ENCODE assay signal across 26 cellular contexts in the genomic region with DNA sequence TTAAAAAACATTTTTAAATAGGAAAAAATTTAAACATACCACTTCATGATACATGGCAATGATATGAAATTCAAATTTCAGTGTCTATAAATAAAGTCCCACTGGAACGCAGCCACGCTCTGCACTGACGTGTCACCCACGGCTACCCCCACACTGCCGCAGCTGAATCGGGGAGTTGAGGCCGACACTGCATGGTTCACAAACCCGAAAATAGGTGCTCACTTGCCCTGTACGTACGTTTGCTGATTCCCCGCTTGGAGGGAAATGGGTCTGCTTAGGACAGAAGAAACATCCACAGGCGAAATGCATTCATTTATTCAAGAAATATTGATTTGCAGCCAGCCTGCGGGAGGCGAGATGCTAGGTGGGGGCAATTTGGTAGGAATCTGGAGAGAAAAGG.
"Had no signal": no experiment of that assay in that cellular context is flagged by ENCODE, and none has a peak within 500 bp of the region (broad histone marks: within the 10 kb centered on the region; RNA-seq: fewer than 3 reads in every experiment).

No MANE protein-coding gene starts in this region.

- H3K4me1 Mint-ChIP-seq: brain had no signal

- H3K4me1 ChIP-seq: colonic mucosa, gastrocnemius medialis, heart right ventricle, parathyroid adenoma, suprapubic skin, transverse colon, vagina had no signal

- H3K4me3 Mint-ChIP-seq: activated B cell treated with CpG ODN at 0.5 μM for 24 hours; activated CD8-positive, alpha-beta T cell treated with anti-CD3 and anti-CD28 coated beads for 36 hours; activated naive CD8-positive, alpha-beta T cell treated with anti-CD3 and anti-CD28 coated beads, Interleukin-2, amount 10 ng/mL, durations not matched to agents 7 days and 5 days; activated T-cell treated with anti-CD3 and anti-CD28 coated beads, Interleukin-2, amount 50 U/mL, for 24 hours; memory B cell; naive thymus-derived CD4-positive, alpha-beta T cell; T-cell had no signal

- H3K27me3 ChIP-seq: colonic mucosa, vagina had no signal

- H3K27ac ChIP-seq: colonic mucosa, gastrocnemius medialis, heart right ventricle, parathyroid adenoma, suprapubic skin, transverse colon, vagina had no signal

- H3K36me3 ChIP-seq: colonic mucosa, gastrocnemius medialis, heart right ventricle, suprapubic skin, transverse colon, vagina had no signal

- H2AFZ ChIP-seq: parathyroid adenoma had no signal

- DNase-seq: activated B cell treated with CpG ODN at 0.5 μM for 24 hours; activated CD4-positive, alpha-beta T cell treated with anti-CD3 and anti-CD28 coated beads for 48 hours; activated CD8-positive, alpha-beta T cell treated with anti-CD3 and anti-CD28 coated beads for 36 hours; activated naive CD4-positive, alpha-beta T cell treated with Interleukin-2 at 50 U/mL for 16 hours; activated naive CD8-positive, alpha-beta T cell treated with anti-CD3 and anti-CD28 coated beads, Interleukin-2, amount 10 ng/mL, durations not matched to agents 7 days and 5 days; activated T-cell treated with anti-CD3 and anti-CD28 coated beads, Interleukin-2, amount 50 U/mL, for 24 hours; central memory CD4-positive, alpha-beta T cell; erythroblast; gastrocnemius medialis; heart right ventricle; left ventricle myocardium superior; naive thymus-derived CD4-positive, alpha-beta T cell; retina; stimulated activated CD4-positive, alpha-beta T cell treated with anti-CD3 and anti-CD28 coated beads, Interleukin-12 subunit alpha, Interleukin-12 subunit beta, amount 100 ng/mL, for 4 hours; stimulated activated CD4-positive, alpha-beta T cell treated with anti-CD3 and anti-CD28 coated beads, Interleukin-1b, Interleukin-23, amount 100 ng/mL, for 48 hours; stimulated activated naive CD8-positive, alpha-beta T cell treated with anti-CD3 and anti-CD28 coated beads, Interleukin-15, Interleukin-2, amounts not matched to agents 100 U/mL and 50 U/mL, for 24 hours; T-cell; T-helper 9 cell; transverse colon had no signal

- H3K27ac Mint-ChIP-seq: activated B cell treated with CpG ODN at 0.5 μM for 24 hours; activated CD8-positive, alpha-beta T cell treated with anti-CD3 and anti-CD28 coated beads for 36 hours; activated T-cell treated with anti-CD3 and anti-CD28 coated beads, Interleukin-2, amount 50 U/mL, for 24 hours; activated T-helper 2 cell treated with anti-CD3 and anti-CD28 coated beads, Interferon-gamma antibody, Interleukin-2, Interleukin-4, amounts not matched to agents 10 μg/mL and 5 μg/mL and 100 μg/mL, durations not matched to agents 14 hours and 24 hours and 36 hours; memory B cell; T-cell had no signal

- ATAC-seq: activated CD8-positive, alpha-beta T cell treated with anti-CD3 and anti-CD28 coated beads for 36 hours; gastrocnemius medialis; heart right ventricle; left ventricle myocardium superior; naive thymus-derived CD4-positive, alpha-beta T cell; stimulated activated naive CD8-positive, alpha-beta T cell treated with anti-CD3 and anti-CD28 coated beads, Interleukin-15, Interleukin-2, amounts not matched to agents 100 U/mL and 50 U/mL, for 24 hours; T-cell had no signal

- H3K79me2 ChIP-seq: parathyroid adenoma had no signal

- H3K36me3 Mint-ChIP-seq: brain, T-cell had no signal

- H3K4me3 ChIP-seq: colonic mucosa, gastrocnemius medialis, heart right ventricle, suprapubic skin, transverse colon, vagina had no signal
